ENCODE assay signal across 28 cellular contexts in the genomic region with DNA sequence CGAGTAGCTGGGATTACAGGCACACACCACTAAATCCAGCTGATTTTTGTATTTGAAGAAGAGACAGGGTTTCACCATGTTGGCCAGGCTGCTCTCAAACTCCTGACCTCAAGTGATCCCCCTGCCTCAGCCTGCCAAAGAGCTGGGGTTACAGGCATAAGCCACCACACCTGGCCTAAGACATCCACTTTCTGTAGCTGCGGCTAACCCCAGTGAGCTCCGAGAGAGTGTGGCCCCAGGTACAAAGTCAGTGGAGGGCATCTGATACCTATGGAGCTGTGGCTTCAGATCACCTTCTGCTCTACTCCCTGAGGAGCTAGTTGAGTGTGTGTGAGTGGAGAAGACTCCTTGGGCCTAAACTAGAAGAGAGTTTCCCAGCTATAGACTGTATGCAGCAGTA.
"Had no signal": no experiment of that assay in that cellular context is flagged by ENCODE, and none has a peak within 500 bp of the region (broad histone marks: within the 10 kb centered on the region; RNA-seq: fewer than 3 reads in every experiment).

No MANE protein-coding gene starts in this region.

- H3K4me3 Mint-ChIP-seq: dendritic cell treated with granulocyte-macrophage colony-stimulating factor and Interleukin-4, amounts not matched to agents 40 ng/mL and 50 ng/mL, for 4 days; effector memory CD8-positive, alpha-beta T cell; endodermal cell had no signal

- H3K9me3 Mint-ChIP-seq: dendritic cell treated with granulocyte-macrophage colony-stimulating factor and Interleukin-4, amounts not matched to agents 40 ng/mL and 50 ng/mL, for 4 days; effector memory CD8-positive, alpha-beta T cell had no signal

- DNase-seq: colonic mucosa; cortex of kidney; dermis blood vessel endothelial cell; dorsolateral prefrontal cortex; effector CD4-positive, alpha-beta T cell; effector CD8-positive, alpha-beta T cell; effector memory CD4-positive, alpha-beta T cell; effector memory CD8-positive, alpha-beta T cell; endodermal cell; erythroblast; esophagus squamous epithelium; foreskin fibroblast; foreskin keratinocyte; foreskin melanocyte; gastrocnemius medialis; glutamatergic neuron; head of caudate nucleus; heart left ventricle; heart right ventricle had no signal

- H3K27me3 ChIP-seq: colonic mucosa, dorsolateral prefrontal cortex, foreskin keratinocyte, gastrocnemius medialis, gastroesophageal sphincter had no signal

- H3K4me3 ChIP-seq: colonic mucosa, coronary artery, dorsolateral prefrontal cortex, esophagus squamous epithelium, gastrocnemius medialis, gastroesophageal sphincter, heart left ventricle, heart right ventricle had no signal

- FAIRE-seq: colon, endometrium, endothelial cell of umbilical vein, frontal cortex had no signal

- H3K4me1 ChIP-seq: colonic mucosa, foreskin keratinocyte had no signal

- H3K27ac ChIP-seq: colonic mucosa, coronary artery, dorsolateral prefrontal cortex, epithelial cell of prostate, esophagus squamous epithelium, foreskin keratinocyte, gastrocnemius medialis, gastroesophageal sphincter, heart left ventricle, heart right ventricle had no signal

- H3K9me3 ChIP-seq: colonic mucosa, esophagus squamous epithelium, gastrocnemius medialis had no signal

- ATAC-seq: effector memory CD8-positive, alpha-beta T cell; esophagus mucosa; foreskin keratinocyte; gastrocnemius medialis; gastroesophageal sphincter; heart left ventricle; heart right ventricle had no signal

- H3K27ac Mint-ChIP-seq: dendritic cell treated with granulocyte-macrophage colony-stimulating factor and Interleukin-4, amounts not matched to agents 40 ng/mL and 50 ng/mL, for 4 days; effector memory CD8-positive, alpha-beta T cell; endodermal cell had no signal

- H3K36me3 ChIP-seq: colonic mucosa, esophagus squamous epithelium, gastrocnemius medialis, gastroesophageal sphincter, heart left ventricle, heart right ventricle had no signal
